In the genomic region with DNA sequence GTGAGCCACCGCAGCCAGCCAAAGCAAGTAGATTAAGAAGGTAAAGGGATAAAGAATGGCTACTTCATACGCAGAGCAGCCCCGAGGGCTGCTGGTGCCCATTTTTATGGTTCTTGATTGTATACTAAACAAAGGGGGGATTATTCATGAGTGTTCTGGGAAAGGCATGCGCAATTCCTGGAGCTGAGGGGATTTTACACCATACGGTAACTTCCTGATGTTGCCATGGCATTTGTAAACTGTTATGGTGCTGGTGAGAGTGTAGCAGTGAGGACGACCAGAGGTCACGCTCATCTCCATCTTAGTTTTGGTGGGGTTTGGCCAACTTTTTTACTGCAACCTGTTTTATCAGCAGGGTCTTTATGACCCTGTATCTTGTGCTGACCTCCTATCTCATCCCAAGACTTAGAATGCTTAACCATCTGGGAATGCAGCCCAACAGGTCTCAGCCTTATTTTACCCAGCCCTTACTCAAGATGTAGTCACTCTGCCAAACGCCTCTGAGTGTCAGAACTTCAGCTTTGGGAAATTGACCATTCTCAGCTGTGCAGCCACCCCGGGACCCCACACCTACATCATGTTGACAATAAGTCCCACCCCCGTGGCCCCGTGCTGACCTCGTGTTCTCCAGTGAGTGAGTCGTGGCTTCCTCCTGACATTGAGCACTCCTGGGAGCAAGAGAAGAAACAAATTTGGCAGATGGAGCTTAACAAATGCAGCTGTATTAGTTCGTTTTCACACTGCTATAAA, we compare ENCODE assay signal across 21 cellular contexts.
DNase-seq lines count a peak whose midpoint lies in the region; ATAC-seq and TF ChIP-seq lines count a peak whose summit lies in the region.
"Had no signal": no experiment of that assay in that cellular context is flagged by ENCODE, and none has a peak within 500 bp of the region (broad histone marks: within the 10 kb centered on the region; RNA-seq: fewer than 3 reads in every experiment).

No MANE protein-coding gene starts in this region.

- no peak overlapping the region for H3K9ac ChIP-seq in mesendoderm (ENCODE audit: low read length)

- no peak overlapping the region for H2BK15ac ChIP-seq in mesendoderm (replicated peaks; ENCODE audit: low read depth)

- no peak for ATAC-seq in HG03521 (IDR thresholded peaks at IDR 0.05; ENCODE audit: unreplicated experiment)
- ATAC-seq: gastrocnemius medialis; GM12878; stimulated activated memory B cell treated with anti-CD40 and anti-IgM and Interleukin-4, amounts not matched to agents 10 μg/mL and 1 μg/mL and 100 μg/mL, for 72 hours had no signal

- H3K27me3 ChIP-seq in AG04450 (ENCODE audit: control insufficient read depth, insufficient read depth, low read length) (no peaks in the 10 kb centered on the region), mesendoderm (ENCODE audit: insufficient read depth, low read length, poor library complexity) (no peaks in the 10 kb centered on the region)
- H3K27me3 ChIP-seq: gastrocnemius medialis, SJSA1 had no signal

- POLR2A ChIA-PET in AG04450 (lab: Yijun Ruan, JAX) = interaction anchor here (0.6 kb wide), 1 partner anchor 135 kb away, joined by 3 read pairs; no protein-coding TSS in a partner anchor

- no peaks in the 10 kb centered on the region for H3K79me2 ChIP-seq in mesendoderm (ENCODE audit: control insufficient read depth, insufficient read depth, low read length)

- H3K27ac Mint-ChIP-seq in IgD-negative memory B cell = peak overlapping the region in 2 of 3 donors; percentile 31 to 57
- H3K27ac Mint-ChIP-seq: stimulated activated memory B cell treated with anti-CD40 and anti-IgM and Interleukin-4, amounts not matched to agents 10 μg/mL and 1 μg/mL and 100 μg/mL, for 72 hours had no signal

- no peak overlapping the region for H3K4me3 ChIP-seq in AG04450 (ENCODE audit: low read depth, low read length)
- no peak overlapping the region for H3K4me3 ChIP-seq in choroid plexus epithelial cell (ENCODE audit: low read depth, low read length)
- H3K4me3 ChIP-seq in mesendoderm (ENCODE audit: low read length) = no peak overlapping the region
- H3K4me3 ChIP-seq: gastrocnemius medialis, GM12878, SJSA1 had no signal

- H3K4me3 Mint-ChIP-seq in IgD-negative memory B cell = no peak overlapping the region
- H3K4me3 Mint-ChIP-seq: activated CD4-positive, alpha-beta T cell treated with anti-CD3 and anti-CD28 coated beads, Interleukin-2, amount 10 ng/mL, durations not matched to agents 7 days and 5 days; naive B cell; stimulated activated memory B cell treated with anti-CD40 and anti-IgM and Interleukin-4, amounts not matched to agents 10 μg/mL and 1 μg/mL and 100 μg/mL, for 72 hours had no signal

- no peak overlapping the region for H3K4ac ChIP-seq in mesendoderm (ENCODE audit: low read depth, low read length)

- no peak overlapping the region for H3K4me2 ChIP-seq in mesendoderm (ENCODE audit: low read length)

- no peak overlapping the region for H3K18ac ChIP-seq in mesendoderm (ENCODE audit: low read length)

- no peak overlapping the region for H2AK5ac ChIP-seq in mesendoderm (ENCODE audit: low read length)

- no peaks in the 10 kb centered on the region for H3K36me3 ChIP-seq in mesendoderm (ENCODE audit: control insufficient read depth, insufficient read depth, low read length)
- H3K36me3 ChIP-seq: gastrocnemius medialis, SJSA1 had no signal

- H3K9me3 Mint-ChIP-seq in IgD-negative memory B cell = peaks cover 2 to 7% (median 3%) of the 10 kb centered on the region in 3 donors

- TF ChIP-seq CTCF in AG04450 (IDR thresholded peaks at IDR 0.05; ENCODE audit: low read depth, low read length) = no peak
- TF ChIP-seq CTCF in choroid plexus epithelial cell (conservative IDR thresholded peaks at IDR 0.05; ENCODE audit: low read depth, low read length) = no peak

- no peak overlapping the region for H4K5ac ChIP-seq in mesendoderm (ENCODE audit: low read length)

- DNase-seq in AG04450 (ENCODE audit: low read depth, low spot score) (peak; percentile 39), choroid plexus epithelial cell (ENCODE audit: low read depth) (peak; percentile 87), mesendoderm (peak; percentile 34), NCI-H2196 (lab: John Stamatoyannopoulos, UW; ENCODE audit: unreplicated experiment) (no peak), putamen (ENCODE audit: low spot score) (no peak), SK-N-DZ (ENCODE audit: low spot score) (no peak)
- DNase-seq: ACHN; activated CD4-positive, alpha-beta T cell treated with anti-CD3 and anti-CD28 coated beads, Interleukin-2, amount 10 ng/mL, durations not matched to agents 7 days and 5 days; activated T-cell treated with anti-CD3 and anti-CD28 coated beads, Interleukin-2, amount 50 U/mL, for 1 hour; central memory CD4-positive, alpha-beta T cell; effector CD8-positive, alpha-beta T cell; gastrocnemius medialis; Kasumi-1; naive B cell; NCI-H146; NCI-H510A had no signal

- CTCF ChIA-PET in AG04450 (lab: Charles Lee) = no interaction called here

- H3K4me1 Mint-ChIP-seq in IgD-negative memory B cell = peaks cover 6 to 10% (median 8%) of the 10 kb centered on the region in 3 donors

- H2BK120ac ChIP-seq in mesendoderm (ENCODE audit: low read depth, low read length) = no peak overlapping the region

- no CpG with 5 or more reads among the region's 14 CpGs for WGBS in mesendoderm (ENCODE audit: extremely low coverage, insufficient coverage, low lambda C conversion rate)

- no peaks in the 10 kb centered on the region for H3K36me3 Mint-ChIP-seq in IgD-negative memory B cell
- H3K36me3 Mint-ChIP-seq: naive B cell had no signal

- peaks cover 15% of the 10 kb centered on the region for H3K9me3 ChIP-seq in AG04450 (ENCODE audit: control insufficient read depth, insufficient read depth, low read length)
- H3K9me3 ChIP-seq: gastrocnemius medialis, SJSA1 had no signal

- no peaks in the 10 kb centered on the region for H3K79me1 ChIP-seq in mesendoderm (ENCODE audit: low read length)

- H4K8ac ChIP-seq in mesendoderm (ENCODE audit: low read depth, low read length) = no peak overlapping the region

- no peaks in the 10 kb centered on the region for H3K27me3 Mint-ChIP-seq in IgD-negative memory B cell
- H3K27me3 Mint-ChIP-seq: activated CD4-positive, alpha-beta T cell treated with anti-CD3 and anti-CD28 coated beads, Interleukin-2, amount 10 ng/mL, durations not matched to agents 7 days and 5 days; naive B cell; stimulated activated memory B cell treated with anti-CD40 and anti-IgM and Interleukin-4, amounts not matched to agents 10 μg/mL and 1 μg/mL and 100 μg/mL, for 72 hours had no signal

- H3K27ac ChIP-seq in AG04450 (ENCODE audit: low read depth, low read length) = peak overlapping the region; percentile 31
- H3K27ac ChIP-seq in mesendoderm (ENCODE audit: low read depth, low read length) = no peak overlapping the region
- H3K27ac ChIP-seq: gastrocnemius medialis, SJSA1 had no signal

- H3K23ac ChIP-seq in mesendoderm (ENCODE audit: low read length) = no peak overlapping the region

- H2BK5ac ChIP-seq in mesendoderm (ENCODE audit: low read length) = no peak overlapping the region

- H3K56ac ChIP-seq in mesendoderm (ENCODE audit: low read length) = no peak overlapping the region

- H3K4me1 ChIP-seq in mesendoderm (ENCODE audit: control insufficient read depth, low read depth, low read length) = no peaks in the 10 kb centered on the region
- H3K4me1 ChIP-seq: gastrocnemius medialis, SJSA1 had no signal

Comparison
In these comparisons a context has a peak if more than half of its experiments do, and no peak if none do; other contexts are left out.
1. DNase-seq: peak in AG04450 (single experiment), choroid plexus epithelial cell (single experiment) and mesendoderm (single experiment); none in NCI-H2196 (single experiment), putamen (single experiment) and SK-N-DZ (single experiment).